In genomic region chr5:41510176-41510831, GRCh38 we compare ENCODE assay signal across 9 cellular contexts. TPM values are rescaled to one million over a fixed set of nuclear protein-coding genes. Genes with fewer than 3 reads are reported as not detected.
DNase-seq lines count a peak whose midpoint lies in the region; ATAC-seq and TF ChIP-seq lines count a peak whose summit lies in the region.
"Had no signal": no experiment of that assay in that cellular context is flagged by ENCODE, and none has a peak within 500 bp of the region (broad histone marks: within the 10 kb centered on the region; RNA-seq: fewer than 3 reads in every experiment).

TSS of gene PLCXD3 (minus strand) at chr5:41510601. CDS start at chr5:41510526, 75 bp downstream.

- H4K20me1 ChIP-seq in MM.1S (ENCODE audit: insufficient read depth, low read length): no peaks in the 10 kb centered on the region

- no peak for TF ChIP-seq POLR2A in transverse colon (IDR thresholded peaks at IDR 0.05)

- H3K36me3 ChIP-seq in transverse colon (no peaks in the 10 kb centered on the region), MM.1S (replicated peaks; ENCODE audit: insufficient read depth, low read length) (no peaks in the 10 kb centered on the region)

- H3K4me3 Mint-ChIP-seq in activated naive CD8-positive, alpha-beta T cell treated with anti-CD3 and anti-CD28 coated beads, Interleukin-2, amount 10 ng/mL, durations not matched to agents 7 days and 5 days: no peak within 1 kb of the TSS
- H3K4me3 Mint-ChIP-seq in activated naive CD8-positive, alpha-beta T cell treated with anti-CD3 and anti-CD28 coated beads for 36 hours: no peak within 1 kb of the TSS
- no peak within 1 kb of the TSS for H3K4me3 Mint-ChIP-seq in activated CD4-positive, alpha-beta memory T cell treated with anti-CD3 and anti-CD28 coated beads for 36 hours
- H3K4me3 Mint-ChIP-seq: memory B cell had no signal

- peak within 1 kb of the TSS in 3 of 4 donors; percentile 8 to 42 (median 17) for H3K4me3 ChIP-seq in transverse colon
- H3K4me3 ChIP-seq in MM.1S (ENCODE audit: low read length): no peak within 1 kb of the TSS

- H3K4me1 ChIP-seq in transverse colon: peaks cover 0 to 7% (median 5%) of the 10 kb centered on the region in 4 donors
- H3K4me1 ChIP-seq in MM.1S (ENCODE audit: low read length): no peaks in the 10 kb centered on the region

- H3K27me3 Mint-ChIP-seq in activated naive CD8-positive, alpha-beta T cell treated with anti-CD3 and anti-CD28 coated beads, Interleukin-2, amount 10 ng/mL, durations not matched to agents 7 days and 5 days: peaks cover 21% of the 10 kb centered on the region
- peaks cover 36% of the 10 kb centered on the region for H3K27me3 Mint-ChIP-seq in activated naive CD8-positive, alpha-beta T cell treated with anti-CD3 and anti-CD28 coated beads for 36 hours
- peaks cover 20% of the 10 kb centered on the region for H3K27me3 Mint-ChIP-seq in activated CD4-positive, alpha-beta memory T cell treated with anti-CD3 and anti-CD28 coated beads for 36 hours

- H3K4me1 Mint-ChIP-seq in activated naive CD8-positive, alpha-beta T cell treated with anti-CD3 and anti-CD28 coated beads, Interleukin-2, amount 10 ng/mL, durations not matched to agents 7 days and 5 days: no peaks in the 10 kb centered on the region
- peaks cover 2% of the 10 kb centered on the region for H3K4me1 Mint-ChIP-seq in activated naive CD8-positive, alpha-beta T cell treated with anti-CD3 and anti-CD28 coated beads for 36 hours
- peaks cover 3% of the 10 kb centered on the region for H3K4me1 Mint-ChIP-seq in activated CD4-positive, alpha-beta memory T cell treated with anti-CD3 and anti-CD28 coated beads for 36 hours (ENCODE audit: low read depth)
- H3K4me1 Mint-ChIP-seq: memory B cell had no signal

- no peaks in the 10 kb centered on the region for H3K9me3 ChIP-seq in transverse colon
- no peaks in the 10 kb centered on the region for H3K9me3 ChIP-seq in MM.1S (replicated peaks; ENCODE audit: insufficient read depth, low read length)

- in situ Hi-C loops in T47D (cut with HindIII; ENCODE audit: low pct_unique_long_range_greater_than_20kb, low sequenced_read_pairs) (no loop called here), transverse colon (cut with MboI; ENCODE audit: low pct_ligation_motif_present in 1 of 4, low pct_unique_long_range_greater_than_20kb in 1 of 4, low sequenced_read_pairs in 3 of 4) (no loop called here)

- DNase-seq in activated naive CD8-positive, alpha-beta T cell treated with anti-CD3 and anti-CD28 coated beads, Interleukin-2, amount 10 ng/mL, durations not matched to agents 7 days and 5 days: peak; percentile 20
- no peak for DNase-seq in activated naive CD8-positive, alpha-beta T cell treated with anti-CD3 and anti-CD28 coated beads for 36 hours
- DNase-seq in T47D (ENCODE audit: low read depth in 1 of 2, low spot score in 1 of 2) (peak; percentile 32 to 33), left colon (peak; percentile 18 to 24), transverse colon (no peak), MM.1S (no peak)
- no peak for DNase-seq in activated CD4-positive, alpha-beta memory T cell treated with anti-CD3 and anti-CD28 coated beads for 36 hours

- no peaks in the 10 kb centered on the region for H3K9me2 ChIP-seq in MM.1S (replicated peaks; ENCODE audit: insufficient read depth, low read length)

- no peaks in the 10 kb centered on the region for H3K79me2 ChIP-seq in MM.1S (ENCODE audit: low read length)

- H3F3A ChIP-seq in MM.1S (ENCODE audit: insufficient read depth, low read length): no peaks in the 10 kb centered on the region

- ATAC-seq in activated naive CD8-positive, alpha-beta T cell treated with anti-CD3 and anti-CD28 coated beads, Interleukin-2, amount 10 ng/mL, durations not matched to agents 7 days and 5 days (ENCODE audit: low read depth): no peak
- ATAC-seq in left colon (peak; percentile 87), GM18907 (IDR thresholded peaks at IDR 0.05; ENCODE audit: unreplicated experiment) (no peak)

- H3K27me3 ChIP-seq in transverse colon (peaks cover 42% of the 10 kb centered on the region), MM.1S (replicated peaks; ENCODE audit: insufficient read depth, low read length) (no peaks in the 10 kb centered on the region)

- POLR2A ChIA-PET in activated naive CD8-positive, alpha-beta T cell treated with anti-CD3 and anti-CD28 coated beads, Interleukin-2, amount 10 ng/mL, durations not matched to agents 7 days and 5 days (lab: Charles Lee): no interaction called here
- POLR2A ChIA-PET in activated CD4-positive, alpha-beta memory T cell treated with anti-CD3 and anti-CD28 coated beads for 36 hours (lab: Charles Lee): interaction anchor here (0.6 kb wide), 1 partner anchor 592 kb away, joined by 3 read pairs; no protein-coding TSS in a partner anchor

- no peak within 1 kb of the TSS for H2AFZ ChIP-seq in MM.1S (ENCODE audit: low read length)

- WGBS in transverse colon (ENCODE audit: low coverage in 1 of 2), 2 donors: 0 to 8% methylated on average over 8 to 41 of the region's 41 CpGs

- no peak within 1 kb of the TSS for H3K27ac ChIP-seq in transverse colon
- no peak within 1 kb of the TSS for H3K27ac ChIP-seq in MM.1S (ENCODE audit: low read length)

- H3K36me3 Mint-ChIP-seq in activated naive CD8-positive, alpha-beta T cell treated with anti-CD3 and anti-CD28 coated beads, Interleukin-2, amount 10 ng/mL, durations not matched to agents 7 days and 5 days: no peaks in the 10 kb centered on the region
- H3K36me3 Mint-ChIP-seq in activated naive CD8-positive, alpha-beta T cell treated with anti-CD3 and anti-CD28 coated beads for 36 hours: no peaks in the 10 kb centered on the region
- peaks cover 3% of the 10 kb centered on the region for H3K36me3 Mint-ChIP-seq in activated CD4-positive, alpha-beta memory T cell treated with anti-CD3 and anti-CD28 coated beads for 36 hours
- H3K36me3 Mint-ChIP-seq: memory B cell had no signal

- no peaks in the 10 kb centered on the region for H3K9me3 Mint-ChIP-seq in activated naive CD8-positive, alpha-beta T cell treated with anti-CD3 and anti-CD28 coated beads, Interleukin-2, amount 10 ng/mL, durations not matched to agents 7 days and 5 days
- peaks cover 2% of the 10 kb centered on the region for H3K9me3 Mint-ChIP-seq in activated naive CD8-positive, alpha-beta T cell treated with anti-CD3 and anti-CD28 coated beads for 36 hours
- H3K9me3 Mint-ChIP-seq in activated CD4-positive, alpha-beta memory T cell treated with anti-CD3 and anti-CD28 coated beads for 36 hours: no peaks in the 10 kb centered on the region
- H3K9me3 Mint-ChIP-seq: memory B cell had no signal

- H3K9ac ChIP-seq in MM.1S (ENCODE audit: low read length): no peak within 1 kb of the TSS

- CTCF ChIA-PET in activated CD4-positive, alpha-beta memory T cell treated with anti-CD3 and anti-CD28 coated beads for 36 hours (lab: Charles Lee): no interaction called here

- intact Hi-C loops in left colon (cut with DNase I, micrococcal nuclease) (no loop called here), transverse colon (cut with DNase I; ENCODE audit: low total_unique reads) (no loop called here)
- intact Hi-C loops in activated CD4-positive, alpha-beta memory T cell treated with anti-CD3 and anti-CD28 coated beads for 36 hours (cut with micrococcal nuclease): no loop called here

- no peak within 1 kb of the TSS for H3K27ac Mint-ChIP-seq in activated naive CD8-positive, alpha-beta T cell treated with anti-CD3 and anti-CD28 coated beads, Interleukin-2, amount 10 ng/mL, durations not matched to agents 7 days and 5 days
- no peak within 1 kb of the TSS for H3K27ac Mint-ChIP-seq in activated naive CD8-positive, alpha-beta T cell treated with anti-CD3 and anti-CD28 coated beads for 36 hours
- H3K27ac Mint-ChIP-seq in activated CD4-positive, alpha-beta memory T cell treated with anti-CD3 and anti-CD28 coated beads for 36 hours: no peak within 1 kb of the TSS
- H3K27ac Mint-ChIP-seq: memory B cell had no signal

- TF ChIP-seq CTCF in transverse colon (IDR thresholded peaks at IDR 0.05): no peak
- no peak for TF ChIP-seq CTCF in MM.1S (IDR thresholded peaks at IDR 0.05; ENCODE audit: low read length)

- no peak within 1 kb of the TSS for H3K4me2 ChIP-seq in MM.1S (ENCODE audit: low read depth, low read length)

- no peak for TF ChIP-seq EP300 in transverse colon (IDR thresholded peaks at IDR 0.05; ENCODE audit: low read depth)

RNA-seq across cellular contexts. Expression of gene PLCXD3, which starts in this region (rescaled TPM):
- not detected for total RNA-seq in activated naive CD8-positive, alpha-beta T cell treated with anti-CD3 and anti-CD28 coated beads, Interleukin-2, amount 10 ng/mL, durations not matched to agents 7 days and 5 days
- not detected for total RNA-seq in activated naive CD8-positive, alpha-beta T cell treated with anti-CD3 and anti-CD28 coated beads for 36 hours
- total RNA-seq in left colon (under 1 TPM; 0.58 to 0.84 TPM), transverse colon (1 to 10 TPM in 1 of 4 donors, under 1 TPM in 2, not detected in 1; 0.64 to 1.9 (median 0.68) TPM)
- not detected for total RNA-seq in activated CD4-positive, alpha-beta memory T cell treated with anti-CD3 and anti-CD28 coated beads for 36 hours

Comparison
In these comparisons a context has a peak if more than half of its experiments do, and no peak if none do; other contexts are left out.
1. Peak in DNase-seq in activated naive CD8-positive, alpha-beta T cell treated with anti-CD3 and anti-CD28 coated beads, Interleukin-2, amount 10 ng/mL, durations not matched to agents 7 days and 5 days; RNA of the gene not detected or under 1 TPM.
2. Peak in DNase-seq and ATAC-seq in left colon; RNA of the gene not detected or under 1 TPM.
3. DNase-seq: peak in T47D (2 of 2); none in activated naive CD8-positive, alpha-beta T cell treated with anti-CD3 and anti-CD28 coated beads for 36 hours (single experiment), transverse colon (single experiment), activated CD4-positive, alpha-beta memory T cell treated with anti-CD3 and anti-CD28 coated beads for 36 hours (single experiment) and MM.1S (single experiment).